ENCODE assay signal across 8 cellular contexts in genomic region chr13:109743706-109744453, GRCh38. TPM values are rescaled to one million over a fixed set of nuclear protein-coding genes. Genes with fewer than 3 reads are reported as not detected.
DNase-seq lines count a peak whose midpoint lies in the region; ATAC-seq and TF ChIP-seq lines count a peak whose summit lies in the region.

No MANE protein-coding gene starts in this region.

- peak; percentile 50 for ATAC-seq in Right ventricle myocardium superior (ENCODE audit: poor library complexity)
- peak; percentile 68 for ATAC-seq in HG03442 (IDR thresholded peaks at IDR 0.05; ENCODE audit: unreplicated experiment)
- no peak for ATAC-seq in HG02973 (IDR thresholded peaks at IDR 0.05; ENCODE audit: unreplicated experiment)

- CTCF ChIA-PET in RWPE1 (lab: Yijun Ruan, JAX): interaction anchor here (0.5 to 0.7 kb wide), 2 partner anchors 227 to 829 kb away, joined by 3 read pairs; no protein-coding TSS in a partner anchor

- H3K36me3 ChIP-seq in right atrium auricular region: no peaks in the 10 kb centered on the region

- TF ChIP-seq CTCF in right atrium auricular region (IDR thresholded peaks at IDR 0.05): no peak
- TF ChIP-seq CTCF in RWPE1 (conservative IDR thresholded peaks at IDR 0.05; ENCODE audit: low read depth): no peak
- no peak for TF ChIP-seq CTCF in lower leg skin (IDR thresholded peaks at IDR 0.05)

- DNase-seq in Right ventricle myocardium superior: no peak
- DNase-seq in right atrium auricular region (ENCODE audit: low spot score): no peak
- peak; percentile 88 for DNase-seq in RWPE1 (ENCODE audit: low spot score)
- DNase-seq in fibroblast of peridontal ligament (ENCODE audit: extremely low read depth): peak; percentile 44
- DNase-seq in effector CD8-positive, alpha-beta T cell (lab: John Stamatoyannopoulos, UW): no peak
- DNase-seq in lower leg skin (ENCODE audit: low spot score in 2 of 2): no peak

- 21 to 26% methylated on average over 12 of the region's 12 CpGs for WGBS in lower leg skin, 2 donors

- intact Hi-C loops in Right ventricle myocardium superior (cut with DNase I) (no loop called here), lower leg skin (cut with DNase I; ENCODE audit: low total_unique reads) (no loop called here)

- no peak overlapping the region for H3K27ac ChIP-seq in right atrium auricular region
- H3K27ac ChIP-seq in RWPE1: peak overlapping the region; percentile 79

- no peaks in the 10 kb centered on the region for H3K9me3 ChIP-seq in right atrium auricular region

- POLR2A ChIA-PET in RWPE1 (lab: Yijun Ruan, JAX; ENCODE audit: low non-redundant PET): interaction anchor here (0.6 kb wide), 1 partner anchor 41 kb away, joined by 3 read pairs; no protein-coding TSS in a partner anchor

- no peaks in the 10 kb centered on the region for H3K27me3 ChIP-seq in right atrium auricular region

- H3K4me1 ChIP-seq in right atrium auricular region: peaks cover 0 to 12% of the 10 kb centered on the region in 2 donors

- no peak overlapping the region for H3K4me3 ChIP-seq in right atrium auricular region
- no peak overlapping the region for H3K4me3 ChIP-seq in lower leg skin (ENCODE audit: low read depth, poor library complexity, severe bottlenecking)

- no peak for TF ChIP-seq POLR2A in lower leg skin (IDR thresholded peaks at IDR 0.05)

RNA-seq across cellular contexts. Expression of gene IRS2, which starts 42.5 kb away (rescaled TPM):
- total RNA-seq in Right ventricle myocardium superior (12.1 TPM), right atrium auricular region (10 to 100 TPM; 21.2 to 57.6 TPM), lower leg skin (100 to 1,000 TPM in 1 of 4 donors, 10 to 100 TPM in 3; 52.6 to 114 (median 56.1) TPM)

Comparison
In these comparisons a context has a peak if more than half of its experiments do, and no peak if none do; other contexts are left out.
1. DNase-seq: peak in RWPE1 (single experiment) and fibroblast of peridontal ligament (single experiment); none in Right ventricle myocardium superior (single experiment), right atrium auricular region (single experiment), effector CD8-positive, alpha-beta T cell (single experiment) and lower leg skin (0 of 2).